1 cellular context compared by ENCODE assay signal in genomic region chr16:85466989-85467388, GRCh38.
TF ChIP-seq lines count a peak whose summit lies in the region.

No MANE protein-coding gene starts in this region.

TF ChIP-seq in HepG2, 621 proteins besides CTCF, POLR2A, EP300 and RAD21 (continued from another document):
- TF ChIP-seq, protein P1, sequence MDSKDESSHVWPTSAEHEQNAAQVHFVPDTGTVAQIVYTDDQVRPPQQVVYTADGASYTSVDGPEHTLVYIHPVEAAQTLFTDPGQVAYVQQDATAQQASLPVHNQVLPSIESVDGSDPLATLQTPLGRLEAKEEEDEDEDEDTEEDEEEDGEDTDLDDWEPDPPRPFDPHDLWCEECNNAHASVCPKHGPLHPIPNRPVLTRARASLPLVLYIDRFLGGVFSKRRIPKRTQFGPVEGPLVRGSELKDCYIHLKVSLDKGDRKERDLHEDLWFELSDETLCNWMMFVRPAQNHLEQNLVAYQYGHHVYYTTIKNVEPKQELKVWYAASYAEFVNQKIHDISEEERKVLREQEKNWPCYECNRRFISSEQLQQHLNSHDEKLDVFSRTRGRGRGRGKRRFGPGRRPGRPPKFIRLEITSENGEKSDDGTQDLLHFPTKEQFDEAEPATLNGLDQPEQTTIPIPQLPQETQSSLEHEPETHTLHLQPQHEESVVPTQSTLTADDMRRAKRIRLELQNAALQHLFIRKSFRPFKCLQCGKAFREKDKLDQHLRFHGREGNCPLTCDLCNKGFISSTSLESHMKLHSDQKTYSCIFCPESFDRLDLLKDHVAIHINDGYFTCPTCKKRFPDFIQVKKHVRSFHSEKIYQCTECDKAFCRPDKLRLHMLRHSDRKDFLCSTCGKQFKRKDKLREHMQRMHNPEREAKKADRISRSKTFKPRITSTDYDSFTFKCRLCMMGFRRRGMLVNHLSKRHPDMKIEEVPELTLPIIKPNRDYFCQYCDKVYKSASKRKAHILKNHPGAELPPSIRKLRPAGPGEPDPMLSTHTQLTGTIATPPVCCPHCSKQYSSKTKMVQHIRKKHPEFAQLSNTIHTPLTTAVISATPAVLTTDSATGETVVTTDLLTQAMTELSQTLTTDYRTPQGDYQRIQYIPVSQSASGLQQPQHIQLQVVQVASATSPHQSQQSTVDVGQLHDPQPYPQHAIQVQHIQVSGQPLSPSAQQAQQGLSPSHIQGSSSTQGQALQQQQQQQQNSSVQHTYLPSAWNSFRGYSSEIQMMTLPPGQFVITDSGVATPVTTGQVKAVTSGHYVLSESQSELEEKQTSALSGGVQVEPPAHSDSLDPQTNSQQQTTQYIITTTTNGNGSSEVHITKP (CRISPR knock-in tag; IDR thresholded peaks at IDR 0.05; ENCODE audit: low read depth): no peak
- 0 out of 2 replicates have a peak, but pooled peaks have one; percentile 16 for TF ChIP-seq ZXDC (CRISPR knock-in tag; IDR thresholded peaks at IDR 0.05)
- TF ChIP-seq ZNF672 (CRISPR knock-in tag; IDR thresholded peaks at IDR 0.05): no peak
- no peak for TF ChIP-seq MATR3 (CRISPR knock-in tag; IDR thresholded peaks at IDR 0.05)
